10 cellular contexts compared by ENCODE assay signal in the genomic region with DNA sequence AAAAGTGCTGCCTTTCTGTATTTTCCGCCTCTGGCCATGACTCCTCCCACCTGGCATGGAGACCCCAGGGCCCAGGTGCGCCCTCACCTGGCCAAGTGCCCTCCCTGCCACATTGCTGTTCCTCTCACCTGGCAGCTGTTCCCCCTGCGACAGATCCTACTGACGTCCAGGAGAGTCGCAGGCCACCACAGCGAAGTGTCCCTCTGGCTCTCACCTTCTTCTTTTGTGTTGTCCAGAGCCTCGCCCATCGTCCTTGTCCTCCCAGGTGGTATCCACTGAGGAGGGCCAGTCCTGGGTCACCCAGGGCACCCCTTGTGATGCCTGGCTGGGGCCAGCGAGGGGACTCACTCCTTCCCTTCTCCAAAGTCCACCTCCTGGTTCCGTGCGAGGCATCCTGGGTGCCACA. TPM values are rescaled to one million over a fixed set of nuclear protein-coding genes. Genes with fewer than 3 reads are reported as not detected.
DNase-seq lines count a peak whose midpoint lies in the region; ATAC-seq lines count a peak whose summit lies in the region.
"Had no signal": no experiment of that assay in that cellular context is flagged by ENCODE, and none has a peak within 500 bp of the region (broad histone marks: within the 10 kb centered on the region; RNA-seq: fewer than 3 reads in every experiment).

No MANE protein-coding gene starts in this region.

- H3K27me3 Mint-ChIP-seq in activated T-cell treated with anti-CD3 and anti-CD28 coated beads, Interleukin-2, amount 50 U/mL, for 72 hours (ENCODE audit: low read depth): peaks cover 43% of the 10 kb centered on the region
- H3K27me3 Mint-ChIP-seq in immature natural killer cell (ENCODE audit: low read depth in 3 of 3): peaks cover 8 to 18% (median 14%) of the 10 kb centered on the region in 3 donors

- H3K4me1 ChIP-seq in effector memory CD4-positive, alpha-beta T cell (ENCODE audit: control insufficient read depth, insufficient read depth, low read length, poor library complexity, severe bottlenecking): peaks cover 14% of the 10 kb centered on the region

- no peaks in the 10 kb centered on the region for H3K36me3 Mint-ChIP-seq in activated T-cell treated with anti-CD3 and anti-CD28 coated beads, Interleukin-2, amount 50 U/mL, for 72 hours (ENCODE audit: insufficient read depth in 2 of 2)
- no peaks in the 10 kb centered on the region for H3K36me3 Mint-ChIP-seq in immature natural killer cell

- no peak overlapping the region for H3K4me3 ChIP-seq in effector memory CD4-positive, alpha-beta T cell (ENCODE audit: insufficient read depth, low read depth, low read length, poor library complexity, severe bottlenecking)

- H3K27ac ChIP-seq in effector memory CD4-positive, alpha-beta T cell (ENCODE audit: insufficient read depth, low read length, poor library complexity, severe bottlenecking): no peak overlapping the region

- H3K9me3 ChIP-seq in effector memory CD4-positive, alpha-beta T cell (ENCODE audit: control insufficient read depth, low read length): no peaks in the 10 kb centered on the region

- DNase-seq in NCI-H1417 (lab: John Stamatoyannopoulos, UW) (peak in 2 of 3 experiments; percentile 22 to 41), NCI-H1417 treated with DMSO at 0.1 percent for 48 hours (lab: John Stamatoyannopoulos, UW) (no peak), NCI-H2171 (lab: John Stamatoyannopoulos, UW) (peak; percentile 50), immature natural killer cell (no peak), superior temporal gyrus (ENCODE audit: extremely low spot score) (peak; percentile 4)
- DNase-seq in activated T-cell treated with anti-CD3 and anti-CD28 coated beads, Interleukin-2, amount 50 U/mL, for 72 hours: peak; percentile 71 to 73
- no peak for DNase-seq in effector memory CD4-positive, alpha-beta T cell

- ATAC-seq in activated T-cell treated with anti-CD3 and anti-CD28 coated beads, Interleukin-2, amount 50 U/mL, for 72 hours (replicated peaks in 1 of 2): peak in 1 of 2 donors; percentile 49
- no peak for ATAC-seq in HG02588 (IDR thresholded peaks at IDR 0.05; ENCODE audit: unreplicated experiment)

- no peaks in the 10 kb centered on the region for H3K9me3 Mint-ChIP-seq in activated T-cell treated with anti-CD3 and anti-CD28 coated beads, Interleukin-2, amount 50 U/mL, for 72 hours
- H3K9me3 Mint-ChIP-seq in immature natural killer cell: peaks cover 0 to 2% (median 0%) of the 10 kb centered on the region in 6 donors

- H3K4me1 Mint-ChIP-seq in activated T-cell treated with anti-CD3 and anti-CD28 coated beads, Interleukin-2, amount 50 U/mL, for 72 hours (ENCODE audit: low read depth): peaks cover 22% of the 10 kb centered on the region
- peaks cover 0 to 4% of the 10 kb centered on the region in 2 donors for H3K4me1 Mint-ChIP-seq in immature natural killer cell

- peak overlapping the region; percentile 15 to 22 for H3K4me3 Mint-ChIP-seq in activated T-cell treated with anti-CD3 and anti-CD28 coated beads, Interleukin-2, amount 50 U/mL, for 72 hours
- H3K4me3 Mint-ChIP-seq in immature natural killer cell: peak overlapping the region in 3 of 5 donors; percentile 27 to 57 (median 32)

- H3K27me3 ChIP-seq in effector memory CD4-positive, alpha-beta T cell (replicated peaks; ENCODE audit: control insufficient read depth, insufficient read depth, low read length, poor library complexity, severe bottlenecking): peaks cover 41% of the 10 kb centered on the region

- H3K36me3 ChIP-seq in effector memory CD4-positive, alpha-beta T cell (ENCODE audit: control insufficient read depth, insufficient read depth, low read length): no peaks in the 10 kb centered on the region

- no peak overlapping the region for H3K27ac Mint-ChIP-seq in activated T-cell treated with anti-CD3 and anti-CD28 coated beads, Interleukin-2, amount 50 U/mL, for 72 hours
- H3K27ac Mint-ChIP-seq in immature natural killer cell: no peak overlapping the region

RNA-seq across cellular contexts. Expression of a gene that starts 2.6 kb away (rescaled TPM):
- 10 to 100 TPM; 18.7 to 25.0 TPM for total RNA-seq in activated T-cell treated with anti-CD3 and anti-CD28 coated beads, Interleukin-2, amount 50 U/mL, for 72 hours
- not detected for polyA plus RNA-seq in immature natural killer cell
- total RNA-seq: myocyte had no signal
- polyA plus RNA-seq: BJ had no signal

Comparison
In these comparisons a context has a peak if more than half of its experiments do, and no peak if none do; other contexts are left out.
1. DNase-seq: peak in NCI-H1417 (2 of 3), NCI-H2171 (single experiment), activated T-cell treated with anti-CD3 and anti-CD28 coated beads, Interleukin-2, amount 50 U/mL, for 72 hours (2 of 2) and superior temporal gyrus (single experiment); none in NCI-H1417 treated with DMSO at 0.1 percent for 48 hours (single experiment), immature natural killer cell (0 of 3) and effector memory CD4-positive, alpha-beta T cell (0 of 3).